Comparison of ENCODE assay signal across 1 cellular context in the genomic region with DNA sequence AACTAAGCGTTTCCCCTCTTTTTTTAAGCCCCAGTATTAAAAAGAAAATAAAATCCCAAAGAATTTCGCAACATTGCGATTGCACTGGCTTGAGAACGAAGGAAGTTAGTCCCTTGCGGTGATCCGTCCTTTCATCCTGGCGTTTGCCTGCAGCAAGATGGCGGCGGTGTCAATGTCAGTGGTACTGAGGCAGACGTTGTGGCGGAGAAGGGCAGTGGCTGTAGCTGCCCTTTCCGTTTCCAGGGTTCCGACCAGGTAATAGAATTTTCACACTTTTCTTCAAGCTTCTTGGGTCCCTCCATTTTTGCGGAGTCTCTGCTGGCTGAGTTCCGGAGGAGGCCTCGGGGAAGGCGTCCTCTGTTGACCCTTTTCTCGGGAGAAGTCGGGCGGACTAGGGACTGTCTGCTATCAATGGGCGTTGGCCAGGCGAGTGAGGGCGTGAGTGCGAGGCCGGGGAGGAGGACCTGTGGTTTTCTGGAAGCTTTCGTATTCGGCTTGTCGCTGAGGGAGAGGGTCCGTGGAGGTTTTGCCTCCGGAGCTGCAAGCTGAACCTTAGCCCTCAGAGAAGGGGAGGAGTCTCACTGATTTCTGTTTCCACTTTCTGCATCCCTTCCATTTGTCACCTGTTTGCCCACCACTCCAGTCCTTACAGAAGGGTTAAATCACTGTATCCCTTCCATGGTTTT.
TF ChIP-seq lines count a peak whose summit lies in the region.

A gene (plus strand): TSS at position 134 of the 686 bp plus-strand sequence. CDS start 24 bp downstream, at position 158.

TF ChIP-seq in K562, 482 proteins besides CTCF, POLR2A, EP300 and RAD21 (continued from another document and continues in another):
- TF ChIP-seq, protein P1, sequence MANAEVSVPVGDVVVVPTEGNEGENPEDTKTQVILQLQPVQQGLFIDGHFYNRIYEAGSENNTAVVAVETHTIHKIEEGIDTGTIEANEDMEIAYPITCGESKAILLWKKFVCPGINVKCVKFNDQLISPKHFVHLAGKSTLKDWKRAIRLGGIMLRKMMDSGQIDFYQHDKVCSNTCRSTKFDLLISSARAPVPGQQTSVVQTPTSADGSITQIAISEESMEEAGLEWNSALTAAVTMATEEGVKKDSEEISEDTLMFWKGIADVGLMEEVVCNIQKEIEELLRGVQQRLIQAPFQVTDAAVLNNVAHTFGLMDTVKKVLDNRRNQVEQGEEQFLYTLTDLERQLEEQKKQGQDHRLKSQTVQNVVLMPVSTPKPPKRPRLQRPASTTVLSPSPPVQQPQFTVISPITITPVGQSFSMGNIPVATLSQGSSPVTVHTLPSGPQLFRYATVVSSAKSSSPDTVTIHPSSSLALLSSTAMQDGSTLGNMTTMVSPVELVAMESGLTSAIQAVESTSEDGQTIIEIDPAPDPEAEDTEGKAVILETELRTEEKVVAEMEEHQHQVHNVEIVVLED (CRISPR knock-in tag; IDR thresholded peaks at IDR 0.05), result 0 out of 2 replicates have a peak, but pooled peaks have one; percentile 11
- TF ChIP-seq DPF2 (IDR thresholded peaks at IDR 0.05), result peak; percentile 71
- no peak for TF ChIP-seq STAT5A (IDR thresholded peaks at IDR 0.05; ENCODE audit: borderline replicate concordance, low read length)
- no peak for TF ChIP-seq ZNF146 (CRISPR knock-in tag; IDR thresholded peaks at IDR 0.05; ENCODE audit: unreplicated experiment)
- TF ChIP-seq, protein P2, sequence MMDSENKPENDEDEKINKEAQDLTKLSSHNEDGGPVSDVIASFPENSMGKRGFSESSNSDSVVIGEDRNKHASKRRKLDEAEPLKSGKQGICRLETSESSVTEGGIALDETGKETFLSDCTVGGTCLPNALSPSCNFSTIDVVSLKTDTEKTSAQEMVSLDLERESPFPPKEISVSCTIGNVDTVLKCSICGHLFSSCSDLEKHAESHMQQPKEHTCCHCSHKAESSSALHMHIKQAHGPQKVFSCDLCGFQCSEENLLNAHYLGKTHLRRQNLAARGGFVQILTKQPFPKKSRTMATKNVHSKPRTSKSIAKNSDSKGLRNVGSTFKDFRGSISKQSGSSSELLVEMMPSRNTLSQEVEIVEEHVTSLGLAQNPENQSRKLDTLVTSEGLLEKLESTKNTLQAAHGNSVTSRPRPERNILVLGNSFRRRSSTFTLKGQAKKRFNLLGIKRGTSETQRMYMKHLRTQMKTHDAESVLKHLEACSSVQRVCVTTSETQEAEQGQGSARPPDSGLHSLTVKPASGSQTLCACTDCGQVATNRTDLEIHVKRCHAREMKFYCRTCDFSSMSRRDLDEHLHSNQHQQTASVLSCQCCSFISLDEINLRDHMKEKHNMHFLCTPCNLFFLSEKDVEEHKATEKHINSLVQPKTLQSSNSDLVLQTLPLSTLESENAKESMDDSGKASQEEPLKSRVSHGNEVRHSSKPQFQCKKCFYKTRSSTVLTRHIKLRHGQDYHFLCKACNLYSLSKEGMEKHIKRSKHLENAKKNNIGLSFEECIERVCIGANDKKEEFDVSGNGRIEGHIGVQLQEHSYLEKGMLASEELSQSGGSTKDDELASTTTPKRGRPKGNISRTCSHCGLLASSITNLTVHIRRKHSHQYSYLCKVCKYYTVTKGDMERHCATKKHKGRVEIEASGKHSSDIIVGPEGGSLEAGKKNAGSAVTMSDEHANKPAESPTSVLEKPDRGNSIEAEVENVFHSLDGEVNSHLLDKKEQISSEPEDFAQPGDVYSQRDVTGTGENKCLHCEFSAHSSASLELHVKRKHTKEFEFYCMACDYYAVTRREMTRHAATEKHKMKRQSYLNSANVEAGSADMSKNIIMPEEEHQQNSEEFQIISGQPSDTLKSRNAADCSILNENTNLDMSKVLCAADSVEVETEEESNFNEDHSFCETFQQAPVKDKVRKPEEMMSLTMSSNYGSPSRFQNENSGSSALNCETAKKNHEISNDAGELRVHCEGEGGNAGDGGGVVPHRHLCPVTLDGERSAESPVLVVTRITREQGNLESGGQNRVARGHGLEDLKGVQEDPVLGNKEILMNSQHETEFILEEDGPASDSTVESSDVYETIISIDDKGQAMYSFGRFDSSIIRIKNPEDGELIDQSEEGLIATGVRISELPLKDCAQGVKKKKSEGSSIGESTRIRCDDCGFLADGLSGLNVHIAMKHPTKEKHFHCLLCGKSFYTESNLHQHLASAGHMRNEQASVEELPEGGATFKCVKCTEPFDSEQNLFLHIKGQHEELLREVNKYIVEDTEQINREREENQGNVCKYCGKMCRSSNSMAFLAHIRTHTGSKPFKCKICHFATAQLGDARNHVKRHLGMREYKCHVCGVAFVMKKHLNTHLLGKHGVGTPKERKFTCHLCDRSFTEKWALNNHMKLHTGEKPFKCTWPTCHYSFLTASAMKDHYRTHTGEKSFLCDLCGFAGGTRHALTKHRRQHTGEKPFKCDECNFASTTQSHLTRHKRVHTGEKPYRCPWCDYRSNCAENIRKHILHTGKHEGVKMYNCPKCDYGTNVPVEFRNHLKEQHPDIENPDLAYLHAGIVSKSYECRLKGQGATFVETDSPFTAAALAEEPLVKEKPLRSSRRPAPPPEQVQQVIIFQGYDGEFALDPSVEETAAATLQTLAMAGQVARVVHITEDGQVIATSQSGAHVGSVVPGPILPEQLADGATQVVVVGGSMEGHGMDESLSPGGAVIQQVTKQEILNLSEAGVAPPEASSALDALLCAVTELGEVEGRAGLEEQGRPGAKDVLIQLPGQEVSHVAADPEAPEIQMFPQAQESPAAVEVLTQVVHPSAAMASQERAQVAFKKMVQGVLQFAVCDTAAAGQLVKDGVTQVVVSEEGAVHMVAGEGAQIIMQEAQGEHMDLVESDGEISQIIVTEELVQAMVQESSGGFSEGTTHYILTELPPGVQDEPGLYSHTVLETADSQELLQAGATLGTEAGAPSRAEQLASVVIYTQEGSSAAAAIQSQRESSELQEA (IDR thresholded peaks at IDR 0.05; ENCODE audit: low read depth), result peak; percentile 98
- peak; percentile 86 for TF ChIP-seq RBFOX2 (IDR thresholded peaks at IDR 0.05; ENCODE audit: low read depth, low read length)
- no peak for TF ChIP-seq HDAC6 (IDR thresholded peaks at IDR 0.05; ENCODE audit: low read depth, low read length)
- TF ChIP-seq KLF10 (CRISPR knock-in tag; IDR thresholded peaks at IDR 0.05), result no peak
- no peak for TF ChIP-seq HNRNPH1 (optimal IDR thresholded peaks at IDR 0.05; ENCODE audit: low read depth, low read length)
- peak; percentile 38; the same call in 1 of the 2 replicates for TF ChIP-seq FOXM1 (IDR thresholded peaks at IDR 0.05; ENCODE audit: low read depth)
- no peak for TF ChIP-seq FOXM1 (CRISPR knock-in tag; IDR thresholded peaks at IDR 0.05; ENCODE audit: low read depth)
- TF ChIP-seq, protein P3, sequence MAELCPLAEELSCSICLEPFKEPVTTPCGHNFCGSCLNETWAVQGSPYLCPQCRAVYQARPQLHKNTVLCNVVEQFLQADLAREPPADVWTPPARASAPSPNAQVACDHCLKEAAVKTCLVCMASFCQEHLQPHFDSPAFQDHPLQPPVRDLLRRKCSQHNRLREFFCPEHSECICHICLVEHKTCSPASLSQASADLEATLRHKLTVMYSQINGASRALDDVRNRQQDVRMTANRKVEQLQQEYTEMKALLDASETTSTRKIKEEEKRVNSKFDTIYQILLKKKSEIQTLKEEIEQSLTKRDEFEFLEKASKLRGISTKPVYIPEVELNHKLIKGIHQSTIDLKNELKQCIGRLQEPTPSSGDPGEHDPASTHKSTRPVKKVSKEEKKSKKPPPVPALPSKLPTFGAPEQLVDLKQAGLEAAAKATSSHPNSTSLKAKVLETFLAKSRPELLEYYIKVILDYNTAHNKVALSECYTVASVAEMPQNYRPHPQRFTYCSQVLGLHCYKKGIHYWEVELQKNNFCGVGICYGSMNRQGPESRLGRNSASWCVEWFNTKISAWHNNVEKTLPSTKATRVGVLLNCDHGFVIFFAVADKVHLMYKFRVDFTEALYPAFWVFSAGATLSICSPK (IDR thresholded peaks at IDR 0.05; ENCODE audit: borderline replicate concordance), result no peak
- no peak for TF ChIP-seq ZNF3 (CRISPR knock-in tag; IDR thresholded peaks at IDR 0.05)
- no peak for TF ChIP-seq POLR3G (IDR thresholded peaks at IDR 0.05; ENCODE audit: extremely low read depth, insufficient read length, insufficient replicate concordance)
- no peak for TF ChIP-seq SRF (CRISPR knock-in tag; IDR thresholded peaks at IDR 0.05)
- no peak for TF ChIP-seq ZNF584 (CRISPR knock-in tag; IDR thresholded peaks at IDR 0.05; ENCODE audit: low read depth)
- TF ChIP-seq, protein P4, sequence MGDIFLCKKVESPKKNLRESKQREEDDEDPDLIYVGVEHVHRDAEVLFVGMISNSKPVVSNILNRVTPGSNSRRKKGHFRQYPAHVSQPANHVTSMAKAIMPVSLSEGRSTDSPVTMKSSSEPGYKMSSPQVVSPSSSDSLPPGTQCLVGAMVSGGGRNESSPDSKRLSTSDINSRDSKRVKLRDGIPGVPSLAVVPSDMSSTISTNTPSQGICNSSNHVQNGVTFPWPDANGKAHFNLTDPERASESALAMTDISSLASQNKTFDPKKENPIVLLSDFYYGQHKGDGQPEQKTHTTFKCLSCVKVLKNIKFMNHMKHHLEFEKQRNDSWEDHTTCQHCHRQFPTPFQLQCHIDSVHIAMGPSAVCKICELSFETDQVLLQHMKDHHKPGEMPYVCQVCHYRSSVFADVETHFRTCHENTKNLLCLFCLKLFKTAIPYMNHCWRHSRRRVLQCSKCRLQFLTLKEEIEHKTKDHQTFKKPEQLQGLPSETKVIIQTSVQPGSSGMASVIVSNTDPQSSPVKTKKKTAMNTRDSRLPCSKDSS (IDR thresholded peaks at IDR 0.05; ENCODE audit: low read depth, partially characterized antibody), result no peak
- TF ChIP-seq MCM3 (IDR thresholded peaks at IDR 0.05), result no peak
- TF ChIP-seq RBM15 (IDR thresholded peaks at IDR 0.05; ENCODE audit: insufficient read depth, low read length), result no peak
- no peak for TF ChIP-seq SRSF7 (optimal IDR thresholded peaks at IDR 0.05; ENCODE audit: low read depth, low read length)
- TF ChIP-seq, protein P5, sequence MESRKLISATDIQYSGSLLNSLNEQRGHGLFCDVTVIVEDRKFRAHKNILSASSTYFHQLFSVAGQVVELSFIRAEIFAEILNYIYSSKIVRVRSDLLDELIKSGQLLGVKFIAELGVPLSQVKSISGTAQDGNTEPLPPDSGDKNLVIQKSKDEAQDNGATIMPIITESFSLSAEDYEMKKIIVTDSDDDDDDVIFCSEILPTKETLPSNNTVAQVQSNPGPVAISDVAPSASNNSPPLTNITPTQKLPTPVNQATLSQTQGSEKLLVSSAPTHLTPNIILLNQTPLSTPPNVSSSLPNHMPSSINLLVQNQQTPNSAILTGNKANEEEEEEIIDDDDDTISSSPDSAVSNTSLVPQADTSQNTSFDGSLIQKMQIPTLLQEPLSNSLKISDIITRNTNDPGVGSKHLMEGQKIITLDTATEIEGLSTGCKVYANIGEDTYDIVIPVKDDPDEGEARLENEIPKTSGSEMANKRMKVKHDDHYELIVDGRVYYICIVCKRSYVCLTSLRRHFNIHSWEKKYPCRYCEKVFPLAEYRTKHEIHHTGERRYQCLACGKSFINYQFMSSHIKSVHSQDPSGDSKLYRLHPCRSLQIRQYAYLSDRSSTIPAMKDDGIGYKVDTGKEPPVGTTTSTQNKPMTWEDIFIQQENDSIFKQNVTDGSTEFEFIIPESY (CRISPR knock-in tag; IDR thresholded peaks at IDR 0.05), result 0 out of 2 replicates have a peak, but pooled peaks have one; percentile 21
- peak; percentile 81 for TF ChIP-seq DACH1 (IDR thresholded peaks at IDR 0.05; ENCODE audit: partially characterized antibody)
- TF ChIP-seq, protein P6, sequence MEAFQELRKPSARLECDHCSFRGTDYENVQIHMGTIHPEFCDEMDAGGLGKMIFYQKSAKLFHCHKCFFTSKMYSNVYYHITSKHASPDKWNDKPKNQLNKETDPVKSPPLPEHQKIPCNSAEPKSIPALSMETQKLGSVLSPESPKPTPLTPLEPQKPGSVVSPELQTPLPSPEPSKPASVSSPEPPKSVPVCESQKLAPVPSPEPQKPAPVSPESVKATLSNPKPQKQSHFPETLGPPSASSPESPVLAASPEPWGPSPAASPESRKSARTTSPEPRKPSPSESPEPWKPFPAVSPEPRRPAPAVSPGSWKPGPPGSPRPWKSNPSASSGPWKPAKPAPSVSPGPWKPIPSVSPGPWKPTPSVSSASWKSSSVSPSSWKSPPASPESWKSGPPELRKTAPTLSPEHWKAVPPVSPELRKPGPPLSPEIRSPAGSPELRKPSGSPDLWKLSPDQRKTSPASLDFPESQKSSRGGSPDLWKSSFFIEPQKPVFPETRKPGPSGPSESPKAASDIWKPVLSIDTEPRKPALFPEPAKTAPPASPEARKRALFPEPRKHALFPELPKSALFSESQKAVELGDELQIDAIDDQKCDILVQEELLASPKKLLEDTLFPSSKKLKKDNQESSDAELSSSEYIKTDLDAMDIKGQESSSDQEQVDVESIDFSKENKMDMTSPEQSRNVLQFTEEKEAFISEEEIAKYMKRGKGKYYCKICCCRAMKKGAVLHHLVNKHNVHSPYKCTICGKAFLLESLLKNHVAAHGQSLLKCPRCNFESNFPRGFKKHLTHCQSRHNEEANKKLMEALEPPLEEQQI (IDR thresholded peaks at IDR 0.05), result no peak
- no peak for TF ChIP-seq SRSF9 (IDR thresholded peaks at IDR 0.05; ENCODE audit: borderline replicate concordance, low read depth, low read length)
- TF ChIP-seq, protein P7, sequence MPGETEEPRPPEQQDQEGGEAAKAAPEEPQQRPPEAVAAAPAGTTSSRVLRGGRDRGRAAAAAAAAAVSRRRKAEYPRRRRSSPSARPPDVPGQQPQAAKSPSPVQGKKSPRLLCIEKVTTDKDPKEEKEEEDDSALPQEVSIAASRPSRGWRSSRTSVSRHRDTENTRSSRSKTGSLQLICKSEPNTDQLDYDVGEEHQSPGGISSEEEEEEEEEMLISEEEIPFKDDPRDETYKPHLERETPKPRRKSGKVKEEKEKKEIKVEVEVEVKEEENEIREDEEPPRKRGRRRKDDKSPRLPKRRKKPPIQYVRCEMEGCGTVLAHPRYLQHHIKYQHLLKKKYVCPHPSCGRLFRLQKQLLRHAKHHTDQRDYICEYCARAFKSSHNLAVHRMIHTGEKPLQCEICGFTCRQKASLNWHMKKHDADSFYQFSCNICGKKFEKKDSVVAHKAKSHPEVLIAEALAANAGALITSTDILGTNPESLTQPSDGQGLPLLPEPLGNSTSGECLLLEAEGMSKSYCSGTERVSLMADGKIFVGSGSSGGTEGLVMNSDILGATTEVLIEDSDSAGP (CRISPR knock-in tag; IDR thresholded peaks at IDR 0.05), result 0 out of 2 replicates have a peak, but pooled peaks have one; percentile 31
- TF ChIP-seq NELFE (IDR thresholded peaks at IDR 0.05; ENCODE audit: insufficient read depth, insufficient read length), result no peak
- TF ChIP-seq ZNF24 (IDR thresholded peaks at IDR 0.05), result peak; percentile 30; the same call in 1 of the 2 replicates
- TF ChIP-seq, protein P8, sequence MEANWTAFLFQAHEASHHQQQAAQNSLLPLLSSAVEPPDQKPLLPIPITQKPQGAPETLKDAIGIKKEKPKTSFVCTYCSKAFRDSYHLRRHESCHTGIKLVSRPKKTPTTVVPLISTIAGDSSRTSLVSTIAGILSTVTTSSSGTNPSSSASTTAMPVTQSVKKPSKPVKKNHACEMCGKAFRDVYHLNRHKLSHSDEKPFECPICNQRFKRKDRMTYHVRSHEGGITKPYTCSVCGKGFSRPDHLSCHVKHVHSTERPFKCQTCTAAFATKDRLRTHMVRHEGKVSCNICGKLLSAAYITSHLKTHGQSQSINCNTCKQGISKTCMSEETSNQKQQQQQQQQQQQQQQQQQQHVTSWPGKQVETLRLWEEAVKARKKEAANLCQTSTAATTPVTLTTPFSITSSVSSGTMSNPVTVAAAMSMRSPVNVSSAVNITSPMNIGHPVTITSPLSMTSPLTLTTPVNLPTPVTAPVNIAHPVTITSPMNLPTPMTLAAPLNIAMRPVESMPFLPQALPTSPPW (CRISPR knock-in tag; IDR thresholded peaks at IDR 0.05), result 0 out of 2 replicates have a peak, but pooled peaks have one; percentile 19
- TF ChIP-seq MYBL2 (IDR thresholded peaks at IDR 0.05; ENCODE audit: low read depth), result no peak
- TF ChIP-seq MYBL2 (CRISPR knock-in tag; IDR thresholded peaks at IDR 0.05; ENCODE audit: borderline replicate concordance), result no peak
- TF ChIP-seq ZBTB17 (CRISPR knock-in tag; IDR thresholded peaks at IDR 0.05), result no peak
